1 cellular context compared by ENCODE assay signal in the genomic region with DNA sequence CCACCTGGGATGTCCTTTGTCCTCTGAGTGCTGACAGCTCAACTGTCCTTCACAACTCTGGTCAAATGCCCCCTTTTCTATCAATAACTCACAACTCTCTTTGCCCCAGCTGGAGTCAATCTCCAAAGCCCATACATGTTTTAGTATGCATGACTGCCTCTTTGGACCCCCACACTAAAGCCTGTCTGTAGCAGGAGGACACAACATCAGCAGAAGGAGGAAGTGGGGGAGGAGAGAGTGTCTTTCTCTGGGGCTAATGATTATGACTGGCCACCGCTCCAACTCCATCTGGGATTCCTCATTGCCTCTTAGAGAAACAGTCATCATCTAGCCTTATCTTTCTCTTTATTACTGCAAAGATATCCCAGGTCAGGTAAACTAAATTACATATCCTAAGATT.
TF ChIP-seq lines count a peak whose summit lies in the region.

No MANE protein-coding gene starts in this region.

TF ChIP-seq in H1, 55 proteins besides CTCF, POLR2A, EP300 and RAD21:
- TF ChIP-seq ZNF274 (IDR thresholded peaks at IDR 0.05; ENCODE audit: borderline replicate concordance, extremely low read depth, low read length) (no peak), E2F6 (IDR thresholded peaks at IDR 0.05) (no peak), RFX5 (IDR thresholded peaks at IDR 0.05; ENCODE audit: borderline replicate concordance, low read depth, low read length) (no peak), TBP (IDR thresholded peaks at IDR 0.05; ENCODE audit: low read depth, low read length) (no peak), KDM1A (IDR thresholded peaks at IDR 0.05; ENCODE audit: borderline replicate concordance, low read length) (no peak), TEAD4 (IDR thresholded peaks at IDR 0.05; ENCODE audit: low read depth, low read length) (no peak), JUND (IDR thresholded peaks at IDR 0.05; ENCODE audit: low read length) (no peak), SIRT6 (IDR thresholded peaks at IDR 0.05; ENCODE audit: low read length) (no peak), POLR2AphosphoS5 (IDR thresholded peaks at IDR 0.05; ENCODE audit: low read depth, low read length) (no peak), MAFK (IDR thresholded peaks at IDR 0.05; ENCODE audit: low read depth, low read length) (no peak), GTF2F1 (IDR thresholded peaks at IDR 0.05; ENCODE audit: borderline replicate concordance, low read depth, low read length) (no peak), ATF3 (IDR thresholded peaks at IDR 0.05; ENCODE audit: insufficient read depth, low read depth, low read length) (no peak), NRF1 (IDR thresholded peaks at IDR 0.05; ENCODE audit: low read depth, low read length) (no peak), CTBP2 (IDR thresholded peaks at IDR 0.05; ENCODE audit: borderline replicate concordance, insufficient read depth, insufficient read length, low read length) (no peak), EZH2 (IDR thresholded peaks at IDR 0.05; ENCODE audit: low read depth, low read length, severe bottlenecking) (no peak)
- TF ChIP-seq, protein P1, sequence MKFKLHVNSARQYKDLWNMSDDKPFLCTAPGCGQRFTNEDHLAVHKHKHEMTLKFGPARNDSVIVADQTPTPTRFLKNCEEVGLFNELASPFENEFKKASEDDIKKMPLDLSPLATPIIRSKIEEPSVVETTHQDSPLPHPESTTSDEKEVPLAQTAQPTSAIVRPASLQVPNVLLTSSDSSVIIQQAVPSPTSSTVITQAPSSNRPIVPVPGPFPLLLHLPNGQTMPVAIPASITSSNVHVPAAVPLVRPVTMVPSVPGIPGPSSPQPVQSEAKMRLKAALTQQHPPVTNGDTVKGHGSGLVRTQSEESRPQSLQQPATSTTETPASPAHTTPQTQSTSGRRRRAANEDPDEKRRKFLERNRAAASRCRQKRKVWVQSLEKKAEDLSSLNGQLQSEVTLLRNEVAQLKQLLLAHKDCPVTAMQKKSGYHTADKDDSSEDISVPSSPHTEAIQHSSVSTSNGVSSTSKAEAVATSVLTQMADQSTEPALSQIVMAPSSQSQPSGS (IDR thresholded peaks at IDR 0.05; ENCODE audit: low read length) = no peak
